Comparison of ENCODE assay signal across 11 cellular contexts in the genomic region with DNA sequence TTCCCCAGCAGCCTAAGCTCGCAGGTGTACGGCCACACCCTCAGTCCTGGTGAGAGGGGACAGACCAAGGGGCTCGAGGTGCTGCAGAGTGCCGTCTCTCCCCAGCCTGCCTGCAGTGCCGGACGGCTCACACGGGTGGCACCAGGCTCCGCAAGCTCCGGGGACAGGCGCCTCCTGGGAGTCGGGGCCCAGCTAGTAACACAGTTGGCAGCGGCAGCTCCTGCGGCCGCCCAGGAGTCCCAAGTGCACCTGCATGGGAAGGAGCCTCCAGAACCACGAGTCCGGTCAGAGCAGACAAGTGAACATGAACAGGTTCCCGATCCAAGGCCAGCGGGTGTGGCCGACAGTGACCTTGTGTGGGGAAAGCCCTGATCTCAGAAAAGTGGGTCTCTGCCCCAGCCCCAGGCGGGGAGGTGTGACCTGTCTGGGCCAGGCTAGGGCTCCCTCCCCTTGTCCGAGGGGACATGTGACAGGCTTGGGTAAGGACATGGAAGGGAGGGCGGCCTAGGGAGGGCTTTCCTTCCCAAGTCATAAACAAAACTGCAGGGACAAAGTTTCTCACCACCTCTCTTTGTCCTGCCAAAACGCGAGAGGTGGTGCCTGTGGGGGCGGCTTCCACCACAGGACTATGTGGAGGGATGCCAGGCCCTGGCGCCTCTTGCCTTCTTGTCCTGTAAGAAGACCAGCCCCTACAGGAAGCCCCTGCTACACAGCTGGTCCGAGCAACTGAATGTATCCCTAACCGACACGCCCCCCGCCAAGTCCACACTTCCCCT. TPM values are rescaled to one million over a fixed set of nuclear protein-coding genes. Genes with fewer than 3 reads are reported as not detected.
DNase-seq lines count a peak whose midpoint lies in the region; ATAC-seq lines count a peak whose summit lies in the region.
"Had no signal": no experiment of that assay in that cellular context is flagged by ENCODE, and none has a peak within 500 bp of the region (broad histone marks: within the 10 kb centered on the region; RNA-seq: fewer than 3 reads in every experiment).

No MANE protein-coding gene starts in this region.

- peak overlapping the region; percentile 79 for H3K27ac Mint-ChIP-seq in stimulated activated naive B cell treated with anti-CD40 and anti-IgM and Interleukin-4, amounts not matched to agents 10 μg/mL and 1 μg/mL and 100 μg/mL, for 72 hours
- H3K27ac Mint-ChIP-seq in activated CD4-positive, alpha-beta memory T cell treated with anti-CD3 and anti-CD28 coated beads for 36 hours = no peak overlapping the region
- H3K27ac Mint-ChIP-seq in T-cell = no peak overlapping the region
- H3K27ac Mint-ChIP-seq: activated naive CD4-positive, alpha-beta T cell treated with anti-CD3 and anti-CD28 coated beads, Interleukin-2, amount 50 U/mL, for 24 hours had no signal

- DNase-seq in H7 (peak; percentile 50), caudate nucleus (lab: John Stamatoyannopoulos, UW) (no peak), left colon (no peak), cortex of kidney (lab: John Stamatoyannopoulos, UW) (no peak), T-cell (no peak)
- no peak for DNase-seq in stimulated activated naive B cell treated with anti-CD40 and anti-IgM and Interleukin-4, amounts not matched to agents 10 μg/mL and 1 μg/mL and 100 μg/mL, for 72 hours
- no peak for DNase-seq in activated CD4-positive, alpha-beta memory T cell treated with anti-CD3 and anti-CD28 coated beads for 36 hours
- no peak for DNase-seq in activated CD4-positive, alpha-beta T cell treated with anti-CD3 and anti-CD28 coated beads, Interleukin-2, amount 50 U/mL, for 1 hour
- DNase-seq: Karpas-422, occipital lobe had no signal

- POLR2A ChIA-PET in activated CD4-positive, alpha-beta memory T cell treated with anti-CD3 and anti-CD28 coated beads for 36 hours (lab: Charles Lee) = interaction anchor here (0.6 kb wide), 1 partner anchor 34 kb away, joined by 3 read pairs; no protein-coding TSS in a partner anchor
- POLR2A ChIA-PET in T-cell (lab: Charles Lee) = no interaction called here

- H3K27ac ChIP-seq in caudate nucleus (ENCODE audit: low read depth, low read length) = peak overlapping the region; percentile 11

- no peaks in the 10 kb centered on the region for H3K27me3 Mint-ChIP-seq in stimulated activated naive B cell treated with anti-CD40 and anti-IgM and Interleukin-4, amounts not matched to agents 10 μg/mL and 1 μg/mL and 100 μg/mL, for 72 hours
- no peaks in the 10 kb centered on the region for H3K27me3 Mint-ChIP-seq in activated CD4-positive, alpha-beta memory T cell treated with anti-CD3 and anti-CD28 coated beads for 36 hours
- no peaks in the 10 kb centered on the region for H3K27me3 Mint-ChIP-seq in T-cell
- H3K27me3 Mint-ChIP-seq: activated naive CD4-positive, alpha-beta T cell treated with anti-CD3 and anti-CD28 coated beads, Interleukin-2, amount 50 U/mL, for 24 hours had no signal

- intact Hi-C loops in left colon (cut with DNase I, micrococcal nuclease) = no loop called here
- intact Hi-C loops in activated CD4-positive, alpha-beta memory T cell treated with anti-CD3 and anti-CD28 coated beads for 36 hours (cut with micrococcal nuclease) = no loop called here

- H3K4me1 Mint-ChIP-seq in stimulated activated naive B cell treated with anti-CD40 and anti-IgM and Interleukin-4, amounts not matched to agents 10 μg/mL and 1 μg/mL and 100 μg/mL, for 72 hours = peaks cover 30 to 45% of the 10 kb centered on the region in 2 donors
- H3K4me1 Mint-ChIP-seq in activated CD4-positive, alpha-beta memory T cell treated with anti-CD3 and anti-CD28 coated beads for 36 hours (ENCODE audit: low read depth) = peaks cover 23% of the 10 kb centered on the region
- H3K4me1 Mint-ChIP-seq in T-cell = peaks cover 31 to 42% (median 33%) of the 10 kb centered on the region in 3 donors

- H3K4me3 ChIP-seq in H7 (ENCODE audit: insufficient read depth, low read depth, low read length) = no peak overlapping the region

- H3K9me3 Mint-ChIP-seq in stimulated activated naive B cell treated with anti-CD40 and anti-IgM and Interleukin-4, amounts not matched to agents 10 μg/mL and 1 μg/mL and 100 μg/mL, for 72 hours = no peaks in the 10 kb centered on the region
- no peaks in the 10 kb centered on the region for H3K9me3 Mint-ChIP-seq in activated CD4-positive, alpha-beta memory T cell treated with anti-CD3 and anti-CD28 coated beads for 36 hours
- no peaks in the 10 kb centered on the region for H3K9me3 Mint-ChIP-seq in T-cell
- H3K9me3 Mint-ChIP-seq: activated naive CD4-positive, alpha-beta T cell treated with anti-CD3 and anti-CD28 coated beads, Interleukin-2, amount 50 U/mL, for 24 hours had no signal

- H3K36me3 Mint-ChIP-seq in stimulated activated naive B cell treated with anti-CD40 and anti-IgM and Interleukin-4, amounts not matched to agents 10 μg/mL and 1 μg/mL and 100 μg/mL, for 72 hours = peaks cover 18 to 26% of the 10 kb centered on the region in 2 donors
- peaks cover 8% of the 10 kb centered on the region for H3K36me3 Mint-ChIP-seq in activated CD4-positive, alpha-beta memory T cell treated with anti-CD3 and anti-CD28 coated beads for 36 hours
- peaks cover 10% of the 10 kb centered on the region for H3K36me3 Mint-ChIP-seq in T-cell

- H3K36me3 ChIP-seq in H7 (replicated peaks; ENCODE audit: control insufficient read depth, insufficient read depth, low read length) = no peaks in the 10 kb centered on the region; the same call in 1 of the 2 replicates

- ATAC-seq in left colon = peak; percentile 27
- no peak for ATAC-seq in stimulated activated naive B cell treated with anti-CD40 and anti-IgM and Interleukin-4, amounts not matched to agents 10 μg/mL and 1 μg/mL and 100 μg/mL, for 72 hours (replicated peaks)
- no peak for ATAC-seq in T-cell (replicated peaks in 1 of 4)

- no peaks in the 10 kb centered on the region for H3K27me3 ChIP-seq in H7 (ENCODE audit: control insufficient read depth, insufficient read depth, low read length)

- CTCF ChIA-PET in activated CD4-positive, alpha-beta memory T cell treated with anti-CD3 and anti-CD28 coated beads for 36 hours (lab: Charles Lee) = interaction anchor here (2.5 kb wide), 1 partner anchor 15 kb away, joined by 12 read pairs; no protein-coding TSS in a partner anchor
- CTCF ChIA-PET in T-cell (lab: Charles Lee) = interaction anchor here in 1 of 2 donors (0.6 kb wide), 1 partner anchor 1335 kb away, joined by 6 read pairs; no protein-coding TSS in a partner anchor

- H3K4me3 Mint-ChIP-seq in stimulated activated naive B cell treated with anti-CD40 and anti-IgM and Interleukin-4, amounts not matched to agents 10 μg/mL and 1 μg/mL and 100 μg/mL, for 72 hours = no peak overlapping the region
- no peak overlapping the region for H3K4me3 Mint-ChIP-seq in activated CD4-positive, alpha-beta memory T cell treated with anti-CD3 and anti-CD28 coated beads for 36 hours
- no peak overlapping the region for H3K4me3 Mint-ChIP-seq in T-cell
- H3K4me3 Mint-ChIP-seq: activated naive CD4-positive, alpha-beta T cell treated with anti-CD3 and anti-CD28 coated beads, Interleukin-2, amount 50 U/mL, for 24 hours had no signal

RNA-seq across cellular contexts. Expression of a gene that starts 46.5 kb away (rescaled TPM):
- total RNA-seq in H7 (2014; rRNA removed; shearing (Covaris generic)) = 16.1 and 17.3 TPM in 2 replicates
- total RNA-seq in left colon (10 to 100 TPM; 28.3 to 37.2 TPM), T-cell (10 to 100 TPM; 31.4 to 59.8 (median 57.2) TPM)
- 10 to 100 TPM; 35.7 to 37.9 TPM for total RNA-seq in activated CD4-positive, alpha-beta memory T cell treated with anti-CD3 and anti-CD28 coated beads for 36 hours
